1 cellular context compared by ENCODE assay signal in genomic region chr19:42272989-42273406, GRCh38.
TF ChIP-seq lines count a peak whose summit lies in the region.

No MANE protein-coding gene starts in this region.

TF ChIP-seq in K562, 482 proteins besides CTCF, POLR2A, EP300 and RAD21:
- TF ChIP-seq, protein P1, sequence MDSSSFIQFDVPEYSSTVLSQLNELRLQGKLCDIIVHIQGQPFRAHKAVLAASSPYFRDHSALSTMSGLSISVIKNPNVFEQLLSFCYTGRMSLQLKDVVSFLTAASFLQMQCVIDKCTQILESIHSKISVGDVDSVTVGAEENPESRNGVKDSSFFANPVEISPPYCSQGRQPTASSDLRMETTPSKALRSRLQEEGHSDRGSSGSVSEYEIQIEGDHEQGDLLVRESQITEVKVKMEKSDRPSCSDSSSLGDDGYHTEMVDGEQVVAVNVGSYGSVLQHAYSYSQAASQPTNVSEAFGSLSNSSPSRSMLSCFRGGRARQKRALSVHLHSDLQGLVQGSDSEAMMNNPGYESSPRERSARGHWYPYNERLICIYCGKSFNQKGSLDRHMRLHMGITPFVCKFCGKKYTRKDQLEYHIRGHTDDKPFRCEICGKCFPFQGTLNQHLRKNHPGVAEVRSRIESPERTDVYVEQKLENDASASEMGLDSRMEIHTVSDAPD (CRISPR knock-in tag; IDR thresholded peaks at IDR 0.05) = no peak
- no peak for TF ChIP-seq SPI1 (IDR thresholded peaks at IDR 0.05; ENCODE audit: borderline replicate concordance, low read depth, low read length)
- no peak for TF ChIP-seq POLR2G (IDR thresholded peaks at IDR 0.05; ENCODE audit: low read depth, low read length)
- peak; percentile 43; the same call in 1 of the 2 replicates for TF ChIP-seq RBFOX2 (IDR thresholded peaks at IDR 0.05; ENCODE audit: low read depth, low read length)
- no peak for TF ChIP-seq JUND (IDR thresholded peaks at IDR 0.05; ENCODE audit: borderline replicate concordance, low read depth, low read length)
- no peak for TF ChIP-seq JUND (tag; IDR thresholded peaks at IDR 0.05; ENCODE audit: borderline replicate concordance, low read depth, low read length)
- TF ChIP-seq, protein P2, sequence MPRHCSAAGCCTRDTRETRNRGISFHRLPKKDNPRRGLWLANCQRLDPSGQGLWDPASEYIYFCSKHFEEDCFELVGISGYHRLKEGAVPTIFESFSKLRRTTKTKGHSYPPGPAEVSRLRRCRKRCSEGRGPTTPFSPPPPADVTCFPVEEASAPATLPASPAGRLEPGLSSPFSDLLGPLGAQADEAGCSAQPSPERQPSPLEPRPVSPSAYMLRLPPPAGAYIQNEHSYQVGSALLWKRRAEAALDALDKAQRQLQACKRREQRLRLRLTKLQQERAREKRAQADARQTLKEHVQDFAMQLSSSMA (CRISPR knock-in tag; IDR thresholded peaks at IDR 0.05) = no peak
- peak; percentile 22 for TF ChIP-seq PCBP1 (IDR thresholded peaks at IDR 0.05; ENCODE audit: low read depth, low read length, poor library complexity, severe bottlenecking)
- TF ChIP-seq BHLHE40 (IDR thresholded peaks at IDR 0.05; ENCODE audit: low read length) = no peak
